1 cellular context compared by ENCODE assay signal in the genomic region with DNA sequence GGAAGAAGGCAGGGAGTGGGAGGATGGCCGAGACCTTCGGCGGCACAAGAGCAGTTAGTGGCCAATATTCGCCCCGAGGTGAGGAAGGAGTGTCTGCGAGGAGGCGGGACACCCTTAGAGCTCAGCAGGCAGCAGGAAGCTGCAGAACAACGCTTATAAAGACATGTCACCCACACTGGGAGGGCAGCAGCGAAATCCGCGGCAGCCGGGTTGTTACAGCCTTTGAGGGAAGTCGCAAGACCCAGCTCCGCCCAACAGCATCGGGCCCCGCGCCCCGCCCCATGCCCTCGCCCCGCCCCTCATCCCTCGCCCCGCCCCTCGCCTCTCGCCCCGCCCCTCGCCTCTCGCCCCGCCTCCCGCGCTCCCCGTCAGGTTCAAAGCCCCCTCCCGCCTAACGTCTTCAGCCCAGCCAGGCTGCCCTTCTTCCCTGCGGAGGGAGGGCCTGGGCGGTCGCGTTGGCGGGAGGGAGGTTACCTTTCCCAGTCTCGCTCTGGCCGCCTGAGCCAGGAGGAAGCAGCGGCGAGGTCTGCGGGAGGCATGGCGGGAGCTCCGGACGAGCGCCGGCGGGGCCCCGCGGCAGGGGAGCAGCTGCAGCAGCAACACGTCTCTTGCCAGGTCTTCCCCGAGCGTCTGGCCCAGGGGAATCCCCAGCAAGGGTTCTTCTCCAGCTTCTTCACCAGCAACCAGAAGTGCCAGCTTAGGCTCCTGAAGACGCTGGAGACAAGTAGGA.
TF ChIP-seq lines count a peak whose summit lies in the region.

Gene ATP23, plus strand, starts transcription at position 403 of the 730 bp plus-strand sequence. Its CDS starts 135 bp downstream, at position 538.

TF ChIP-seq in HEK293, 187 proteins besides CTCF, POLR2A, EP300 and RAD21 (continued from another document):
- TF ChIP-seq PRDM10 (tag by site-specific recombination; IDR thresholded peaks at IDR 0.05) (peak; percentile 60), ZNF24 (tag by site-specific recombination; IDR thresholded peaks at IDR 0.05) (0 out of 2 replicates have a peak, but pooled peaks have one; percentile 34), ZFHX2 (tag by site-specific recombination; conservative IDR thresholded peaks at IDR 0.05) (peak; percentile 75; the same call in 1 of the 2 replicates), PRDM1 (tag by site-specific recombination; IDR thresholded peaks at IDR 0.05) (peak; percentile 3; the same call in 1 of the 2 replicates), ZBTB20 (tag by site-specific recombination; IDR thresholded peaks at IDR 0.05) (peak; percentile 92), ZNF561 (tag by site-specific recombination; IDR thresholded peaks at IDR 0.05; ENCODE audit: borderline replicate concordance) (peak; percentile 73; the same call in 1 of the 2 replicates), HOXD13 (CRISPR knock-in tag; IDR thresholded peaks at IDR 0.05; ENCODE audit: borderline replicate concordance) (no peak), ZNF341 (tag by site-specific recombination; IDR thresholded peaks at IDR 0.05; ENCODE audit: low read depth) (peak; percentile 90), ZBTB6 (tag by site-specific recombination; IDR thresholded peaks at IDR 0.05) (peak; percentile 99), KLF17 (tag by site-specific recombination; IDR thresholded peaks at IDR 0.05) (peak; percentile 42; the same call in 1 of the 2 replicates), SP3 (tag by site-specific recombination; IDR thresholded peaks at IDR 0.05) (peak; percentile 84), TRIM28 (IDR thresholded peaks at IDR 0.05; ENCODE audit: borderline replicate concordance, low read length) (peak; percentile 82)
